Comparison of ENCODE assay signal across 1 cellular context in the genomic region with DNA sequence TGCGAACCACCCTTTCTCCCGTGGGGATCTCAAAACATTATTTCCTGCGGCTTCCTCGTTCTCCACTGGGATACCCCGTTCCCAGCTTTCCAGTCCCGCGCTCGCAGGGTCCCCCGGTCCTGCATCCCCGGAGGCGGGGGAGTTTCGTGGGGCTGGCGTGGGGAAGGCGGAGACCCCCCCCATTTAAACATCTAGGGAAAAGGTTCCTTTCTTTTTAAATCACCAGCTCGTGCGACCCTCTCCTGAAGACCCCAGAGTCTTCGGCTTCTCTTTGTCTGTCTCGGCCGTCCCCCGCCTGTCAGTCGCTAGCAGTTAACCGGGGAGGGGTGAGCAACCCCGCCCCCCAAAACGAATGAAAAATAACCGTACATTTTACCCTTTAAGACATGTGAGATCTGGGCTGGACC.
TF ChIP-seq lines count a peak whose summit lies in the region.

No MANE protein-coding gene starts in this region.

TF ChIP-seq in H1, 55 proteins besides CTCF, POLR2A, EP300 and RAD21:
- peak; percentile 44 for TF ChIP-seq SAP30 (IDR thresholded peaks at IDR 0.05; ENCODE audit: insufficient read depth, insufficient replicate concordance, low read length)
- TF ChIP-seq CHD2 (IDR thresholded peaks at IDR 0.05; ENCODE audit: low read length): no peak
- TF ChIP-seq HDAC2 (IDR thresholded peaks at IDR 0.05; ENCODE audit: borderline replicate concordance in 1 of 2, low read depth in 2 of 2, low read length in 2 of 2): 0 out of 4 replicates have a peak, but pooled peaks of 1 of the 2 experiments have one; percentile 3
- no peak for TF ChIP-seq CTBP2 (IDR thresholded peaks at IDR 0.05; ENCODE audit: borderline replicate concordance, insufficient read depth, insufficient read length, low read length)
- TF ChIP-seq SUZ12 (IDR thresholded peaks at IDR 0.05; ENCODE audit: low read length): no peak
- 0 out of 2 replicates have a peak, but pooled peaks have one; percentile 29 for TF ChIP-seq RBBP5 (IDR thresholded peaks at IDR 0.05; ENCODE audit: borderline replicate concordance, low read depth, low read length)
- TF ChIP-seq BCL11A (IDR thresholded peaks at IDR 0.05; ENCODE audit: low read depth in 2 of 2, low read length in 2 of 2): no peak
- peak; percentile 26 for TF ChIP-seq KDM4A (IDR thresholded peaks at IDR 0.05; ENCODE audit: low read depth, low read length, severe bottlenecking)
- no peak for TF ChIP-seq MAFK (IDR thresholded peaks at IDR 0.05; ENCODE audit: low read depth, low read length)
- peak; percentile 10; the same call in 1 of the 2 replicates for TF ChIP-seq PHF8 (conservative IDR thresholded peaks at IDR 0.05; ENCODE audit: low read depth, low read length)
- TF ChIP-seq, protein P1, sequence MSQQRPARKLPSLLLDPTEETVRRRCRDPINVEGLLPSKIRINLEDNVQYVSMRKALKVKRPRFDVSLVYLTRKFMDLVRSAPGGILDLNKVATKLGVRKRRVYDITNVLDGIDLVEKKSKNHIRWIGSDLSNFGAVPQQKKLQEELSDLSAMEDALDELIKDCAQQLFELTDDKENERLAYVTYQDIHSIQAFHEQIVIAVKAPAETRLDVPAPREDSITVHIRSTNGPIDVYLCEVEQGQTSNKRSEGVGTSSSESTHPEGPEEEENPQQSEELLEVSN (IDR thresholded peaks at IDR 0.05): peak; percentile 4; the same call in 1 of the 2 replicates
- no peak for TF ChIP-seq GTF2F1 (IDR thresholded peaks at IDR 0.05; ENCODE audit: borderline replicate concordance, low read depth, low read length)
- TF ChIP-seq, protein P2, sequence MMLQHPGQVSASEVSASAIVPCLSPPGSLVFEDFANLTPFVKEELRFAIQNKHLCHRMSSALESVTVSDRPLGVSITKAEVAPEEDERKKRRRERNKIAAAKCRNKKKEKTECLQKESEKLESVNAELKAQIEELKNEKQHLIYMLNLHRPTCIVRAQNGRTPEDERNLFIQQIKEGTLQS (IDR thresholded peaks at IDR 0.05; ENCODE audit: insufficient read depth, low read depth, low read length): no peak
